Comparison of ENCODE assay signal across 26 cellular contexts in genomic region chr5:148623741-148624140, GRCh38. TPM values are rescaled to one million over a fixed set of nuclear protein-coding genes. Genes with fewer than 3 reads are reported as not detected.
DNase-seq lines count a peak whose midpoint lies in the region; ATAC-seq and TF ChIP-seq lines count a peak whose summit lies in the region.
"Had no signal": no experiment of that assay in that cellular context is flagged by ENCODE, and none has a peak within 500 bp of the region (broad histone marks: within the 10 kb centered on the region; RNA-seq: fewer than 3 reads in every experiment).

No MANE protein-coding gene starts in this region.

- CTCF ChIA-PET in Calu3 (lab: Charles Lee), result interaction anchor here (0.5 to 2.0 kb wide), 4 partner anchors 14 to 369 kb away, joined by 3 to 5 read pairs (median 4); no protein-coding TSS in a partner anchor

- no peaks in the 10 kb centered on the region for H3K36me3 ChIP-seq in brain microvascular endothelial cell (replicated peaks)
- H3K36me3 ChIP-seq: adrenal gland, BLaER1, WERI-Rb-1 had no signal

- no peaks in the 10 kb centered on the region for H3K23me2 ChIP-seq in H9 (ENCODE audit: insufficient read length, low read depth, low read length, poor library complexity, severe bottlenecking)

- no peak overlapping the region for H2BK15ac ChIP-seq in H9 (ENCODE audit: low read depth, low read length)

- H3K4me3 Mint-ChIP-seq in Calu3 (ENCODE audit: low read depth, unreplicated experiment) (peak overlapping the region; percentile 3), mesothelial cell of epicardium (no peak overlapping the region), H9 (no peak overlapping the region)
- H3K4me3 Mint-ChIP-seq: activated CD4-positive, alpha-beta T cell treated with anti-CD3 and anti-CD28 coated beads, Interleukin-2, amount 10 ng/mL, durations not matched to agents 7 days and 5 days; activated CD8-positive, alpha-beta memory T cell treated with anti-CD3 and anti-CD28 coated beads, Interleukin-2, amount 10 ng/mL, durations not matched to agents 7 days and 5 days; activated T-cell treated with anti-CD3 and anti-CD28 coated beads, Interleukin-2, amount 50 U/mL, for 72 hours; endodermal cell; HFFc6 had no signal

- no peaks in the 10 kb centered on the region for H3K79me2 ChIP-seq in H9 (ENCODE audit: insufficient read depth, low read length)

- peaks cover 53% of the 10 kb centered on the region for H3K4me1 Mint-ChIP-seq in Calu3 (ENCODE audit: low read depth, unreplicated experiment)
- H3K4me1 Mint-ChIP-seq in mesothelial cell of epicardium, result peaks cover 38% of the 10 kb centered on the region
- no peaks in the 10 kb centered on the region for H3K4me1 Mint-ChIP-seq in H9

- H3K4me3 ChIP-seq in choroid plexus epithelial cell (ENCODE audit: low read depth, low read length), result no peak overlapping the region
- no peak overlapping the region for H3K4me3 ChIP-seq in brain microvascular endothelial cell (ENCODE audit: low read depth, low read length)
- H3K4me3 ChIP-seq: adrenal gland, BLaER1, coronary artery had no signal

- no peak overlapping the region for H3T11ph ChIP-seq in H9 (ENCODE audit: low read length)

- no peaks in the 10 kb centered on the region for H3K27me3 ChIP-seq in H9 (ENCODE audit: insufficient read depth, low read length)
- H3K27me3 ChIP-seq in brain microvascular endothelial cell (replicated peaks), result no peaks in the 10 kb centered on the region
- H3K27me3 ChIP-seq: adrenal gland, BLaER1 had no signal

- H3K18ac ChIP-seq in H9 (ENCODE audit: insufficient read length, low read depth, low read length), result no peak overlapping the region

- no peak overlapping the region for H2AFZ ChIP-seq in H9 (ENCODE audit: low read length)

- H2BK5ac ChIP-seq in H9 (ENCODE audit: insufficient read length, low read length), result no peak overlapping the region

- H2AK5ac ChIP-seq in H9 (ENCODE audit: insufficient read length, low read length), result no peak overlapping the region

- H3K9me3 ChIP-seq in H9 (ENCODE audit: control insufficient read depth, low read depth, low read length), result no peaks in the 10 kb centered on the region
- H3K9me3 ChIP-seq: adrenal gland, BLaER1, Caco-2 had no signal

- H3K27ac ChIP-seq in H9 (ENCODE audit: insufficient read length, low read depth, low read length), result no peak overlapping the region
- H3K27ac ChIP-seq in brain microvascular endothelial cell, result no peak overlapping the region
- H3K27ac ChIP-seq: adrenal gland, BLaER1, coronary artery, WERI-Rb-1 had no signal

- no peaks in the 10 kb centered on the region for H4K20me1 ChIP-seq in H9 (ENCODE audit: control insufficient read depth, insufficient read depth, insufficient read length)
- H4K20me1 ChIP-seq: BLaER1 had no signal

- H3K36me3 Mint-ChIP-seq in Calu3 (ENCODE audit: insufficient read depth, unreplicated experiment) (no peaks in the 10 kb centered on the region), mesothelial cell of epicardium (no peaks in the 10 kb centered on the region), H9 (ENCODE audit: insufficient read depth in 1 of 3, low read depth in 3 of 3) (no peaks in the 10 kb centered on the region)
- H3K36me3 Mint-ChIP-seq: activated CD8-positive, alpha-beta memory T cell treated with anti-CD3 and anti-CD28 coated beads, Interleukin-2, amount 10 ng/mL, durations not matched to agents 7 days and 5 days had no signal

- no peak overlapping the region for H2BK120ac ChIP-seq in H9 (ENCODE audit: low read depth, low read length, poor library complexity, severe bottlenecking)

- no peak overlapping the region for H3K4ac ChIP-seq in H9 (ENCODE audit: low read depth, low read length)

- H4K91ac ChIP-seq in H9 (ENCODE audit: insufficient read length, low read depth, low read length), result no peak overlapping the region

- TF ChIP-seq CTCF in Calu3 (IDR thresholded peaks at IDR 0.05; ENCODE audit: unreplicated experiment) (no peak), choroid plexus epithelial cell (conservative IDR thresholded peaks at IDR 0.05; ENCODE audit: low read depth, low read length) (no peak), mesothelial cell of epicardium (IDR thresholded peaks at IDR 0.05; ENCODE audit: unreplicated experiment) (no peak), H9 (conservative IDR thresholded peaks at IDR 0.05) (no peak), brain microvascular endothelial cell (IDR thresholded peaks at IDR 0.05; ENCODE audit: low read depth, low read length, missing control alignments) (no peak)

- H3K23ac ChIP-seq in H9 (ENCODE audit: insufficient read length, low read depth, low read length), result no peak overlapping the region

- no peak overlapping the region for H3K56ac ChIP-seq in H9 (ENCODE audit: insufficient read length, low read depth, low read length)

- no peak overlapping the region for H3K9ac ChIP-seq in H9 (ENCODE audit: extremely low read depth, insufficient read length, low read length)
- H3K9ac ChIP-seq: BLaER1 had no signal

- no peak overlapping the region for H3K27ac Mint-ChIP-seq in Calu3 (ENCODE audit: unreplicated experiment)
- peak overlapping the region; percentile 56 for H3K27ac Mint-ChIP-seq in mesothelial cell of epicardium
- no peak overlapping the region for H3K27ac Mint-ChIP-seq in H9
- H3K27ac Mint-ChIP-seq: activated CD4-positive, alpha-beta T cell treated with anti-CD3 and anti-CD28 coated beads, Interleukin-2, amount 10 ng/mL, durations not matched to agents 7 days and 5 days; activated CD8-positive, alpha-beta memory T cell treated with anti-CD3 and anti-CD28 coated beads, Interleukin-2, amount 10 ng/mL, durations not matched to agents 7 days and 5 days; activated T-cell treated with anti-CD3 and anti-CD28 coated beads, Interleukin-2, amount 50 U/mL, for 72 hours; endodermal cell; HFFc6 had no signal

- no peak overlapping the region for H2BK12ac ChIP-seq in H9 (ENCODE audit: insufficient read length, low read depth, low read length)

- no peak overlapping the region for H3K14ac ChIP-seq in H9 (ENCODE audit: insufficient read depth, low read length)

- BruUV-seq in Calu3 (replicated peaks; lab: Mats Ljungman, UMichigan), result no TSS peak

- no peak for ATAC-seq in HG03442 (IDR thresholded peaks at IDR 0.05; ENCODE audit: unreplicated experiment)
- ATAC-seq: activated CD8-positive, alpha-beta memory T cell treated with anti-CD3 and anti-CD28 coated beads, Interleukin-2, amount 10 ng/mL, durations not matched to agents 7 days and 5 days; activated T-cell treated with anti-CD3 and anti-CD28 coated beads, Interleukin-2, amount 50 U/mL, for 72 hours had no signal

- no peak overlapping the region for H4K5ac ChIP-seq in H9 (ENCODE audit: insufficient read length, low read depth, low read length)

- intact Hi-C loops in Calu3 (cut with micrococcal nuclease; ENCODE audit: unreplicated experiment), result no loop called here

- H3K4me2 ChIP-seq in H9 (ENCODE audit: insufficient read depth, insufficient read length, low read length), result no peak overlapping the region
- H3K4me2 ChIP-seq: BLaER1 had no signal

- no CpG with 5 or more reads among the region's 7 CpGs for WGBS in H9 (ENCODE audit: extremely low coverage, insufficient read length, low lambda C conversion rate)

- H3K9me3 Mint-ChIP-seq in Calu3 (ENCODE audit: low read depth, unreplicated experiment), result no peaks in the 10 kb centered on the region
- no peaks in the 10 kb centered on the region for H3K9me3 Mint-ChIP-seq in mesothelial cell of epicardium
- no peaks in the 10 kb centered on the region for H3K9me3 Mint-ChIP-seq in H9
- H3K9me3 Mint-ChIP-seq: activated CD4-positive, alpha-beta T cell treated with anti-CD3 and anti-CD28 coated beads, Interleukin-2, amount 10 ng/mL, durations not matched to agents 7 days and 5 days; activated T-cell treated with anti-CD3 and anti-CD28 coated beads, Interleukin-2, amount 50 U/mL, for 72 hours; endodermal cell; HFFc6 had no signal

- DNase-seq in Calu3 (peak; percentile 29), NCI-H226 (peak; percentile 47), choroid plexus epithelial cell (ENCODE audit: low read depth) (peak; percentile 1), mesothelial cell of epicardium (ENCODE audit: low spot score in 2 of 2, unreplicated experiment in 2 of 2) (no peak), NCI-H2107 treated with DMSO at 0.1 percent for 48 hours (lab: John Stamatoyannopoulos, UW; ENCODE audit: unreplicated experiment) (no peak), H9 (no peak), brain microvascular endothelial cell (no peak)
- DNase-seq: ACHN; activated CD4-positive, alpha-beta T cell treated with anti-CD3 and anti-CD28 coated beads, Interleukin-2, amount 10 ng/mL, durations not matched to agents 7 days and 5 days; activated CD8-positive, alpha-beta memory T cell treated with anti-CD3 and anti-CD28 coated beads, Interleukin-2, amount 10 ng/mL, durations not matched to agents 7 days and 5 days; activated naive CD4-positive, alpha-beta T cell treated with Interleukin-2 at 50 U/mL for 16 hours; activated T-cell treated with anti-CD3 and anti-CD28 coated beads, Interleukin-2, amount 50 U/mL, for 72 hours; Caco-2; endodermal cell; HFFc6; NCI-H1436; NCI-H526; WERI-Rb-1 had no signal

- no peak overlapping the region for H4K8ac ChIP-seq in H9 (replicated peaks; ENCODE audit: insufficient read length, low read depth, low read length)

- no peaks in the 10 kb centered on the region for H3K79me1 ChIP-seq in H9 (ENCODE audit: insufficient read depth, low read depth, low read length, poor library complexity, severe bottlenecking)

- in situ Hi-C loops in brain microvascular endothelial cell (cut with HindIII; ENCODE audit: low pct_ligation_motif_present, low sequenced_read_pairs), result no loop called here

- H3K27me3 Mint-ChIP-seq in Calu3 (ENCODE audit: unreplicated experiment) (peaks cover 1% of the 10 kb centered on the region), mesothelial cell of epicardium (ENCODE audit: low read depth) (no peaks in the 10 kb centered on the region), H9 (ENCODE audit: low read depth) (peaks cover 1% of the 10 kb centered on the region; the same call in 1 of the 2 replicates)

- H2BK20ac ChIP-seq in H9 (ENCODE audit: low read depth, low read length, poor library complexity, severe bottlenecking), result no peak overlapping the region

- H3K4me1 ChIP-seq in H9 (ENCODE audit: insufficient read depth, low read length), result no peaks in the 10 kb centered on the region
- H3K4me1 ChIP-seq: BLaER1 had no signal

RNA-seq across cellular contexts. Expression of gene HTR4, which starts 30.6 kb away (rescaled TPM):
- total RNA-seq in Calu3 (2022), result not detected in 2 replicates
- 0.27 to 0.41 TPM (median 0.33 TPM) in 3 replicates for total RNA-seq in mesothelial cell of epicardium
- not detected in 2 replicates for total RNA-seq in H9 (2021)
- total RNA-seq: activated CD4-positive, alpha-beta T cell treated with anti-CD3 and anti-CD28 coated beads, Interleukin-2, amount 10 ng/mL, durations not matched to agents 7 days and 5 days; activated CD8-positive, alpha-beta memory T cell treated with anti-CD3 and anti-CD28 coated beads, Interleukin-2, amount 10 ng/mL, durations not matched to agents 7 days and 5 days; activated T-cell treated with anti-CD3 and anti-CD28 coated beads, Interleukin-2, amount 50 U/mL, for 72 hours; Caco-2; endodermal cell; HFFc6; kidney epithelial cell; lung microvascular endothelial cell; pulmonary artery endothelial cell; ureter had no signal

Comparison
In these comparisons a context has a peak if more than half of its experiments do, and no peak if none do; other contexts are left out.
1. DNase-seq: peak in Calu3 (single experiment), NCI-H226 (single experiment) and choroid plexus epithelial cell (single experiment); none in mesothelial cell of epicardium (0 of 2), NCI-H2107 treated with DMSO at 0.1 percent for 48 hours (single experiment), H9 (single experiment) and brain microvascular endothelial cell (single experiment).